1 cellular context compared by ENCODE assay signal in genomic region chr10:73908853-73909611, GRCh38.
TF ChIP-seq lines count a peak whose summit lies in the region.

No MANE protein-coding gene starts in this region.

TF ChIP-seq in HEK293, 187 proteins besides CTCF, POLR2A, EP300 and RAD21 (continued from another document and continues in another):
- peak; percentile 96 for TF ChIP-seq PATZ1 (tag by site-specific recombination; IDR thresholded peaks at IDR 0.05)
- no peak for TF ChIP-seq ZNF785 (tag by site-specific recombination; IDR thresholded peaks at IDR 0.05)
- no peak for TF ChIP-seq ZNF677 (tag by site-specific recombination; IDR thresholded peaks at IDR 0.05)
- no peak for TF ChIP-seq REST (tag by site-specific recombination; IDR thresholded peaks at IDR 0.05)
- TF ChIP-seq ZNF76 (tag by site-specific recombination; IDR thresholded peaks at IDR 0.05; ENCODE audit: borderline replicate concordance, low read depth): peak; percentile 39; the same call in 1 of the 2 replicates
- peak; percentile 36; the same call in 1 of the 2 replicates for TF ChIP-seq ZSCAN23 (tag by site-specific recombination; IDR thresholded peaks at IDR 0.05)
- no peak for TF ChIP-seq ZNF302 (tag by site-specific recombination; IDR thresholded peaks at IDR 0.05; ENCODE audit: low read depth)
- TF ChIP-seq ZNF391 (tag by site-specific recombination; IDR thresholded peaks at IDR 0.05; ENCODE audit: borderline replicate concordance, low read depth): peak; percentile 21; the same call in 1 of the 2 replicates
- no peak for TF ChIP-seq ZNF121 (tag by site-specific recombination; IDR thresholded peaks at IDR 0.05)
- TF ChIP-seq ZNF549 (tag by site-specific recombination; IDR thresholded peaks at IDR 0.05): no peak
- TF ChIP-seq ZNF341 (tag by site-specific recombination; IDR thresholded peaks at IDR 0.05; ENCODE audit: low read depth): peak; percentile 57
- TF ChIP-seq ZNF146 (tag by site-specific recombination; IDR thresholded peaks at IDR 0.05): no peak
- TF ChIP-seq ZNF776 (tag by site-specific recombination; IDR thresholded peaks at IDR 0.05; ENCODE audit: borderline replicate concordance): no peak
- TF ChIP-seq ZNF692 (tag by site-specific recombination; IDR thresholded peaks at IDR 0.05): peak; percentile 30; the same call in 1 of the 2 replicates
- no peak for TF ChIP-seq ZNF521 (tag by site-specific recombination; IDR thresholded peaks at IDR 0.05)
- TF ChIP-seq ZNF2 (tag by site-specific recombination; IDR thresholded peaks at IDR 0.05): no peak
- no peak; the same call in 1 of the 2 replicates for TF ChIP-seq PRDM1 (tag by site-specific recombination; IDR thresholded peaks at IDR 0.05)
- TF ChIP-seq GLIS2 (tag by site-specific recombination; IDR thresholded peaks at IDR 0.05): peak; percentile 76
- peak; percentile 62 for TF ChIP-seq SP2 (tag by site-specific recombination; IDR thresholded peaks at IDR 0.05)
- TF ChIP-seq ZNF777 (tag by site-specific recombination; IDR thresholded peaks at IDR 0.05; ENCODE audit: borderline replicate concordance): no peak
- peak; percentile 50; the same call in 1 of the 2 replicates for TF ChIP-seq ZNF24 (tag by site-specific recombination; IDR thresholded peaks at IDR 0.05)
- no peak for TF ChIP-seq ZNF223 (tag by site-specific recombination; IDR thresholded peaks at IDR 0.05)
- TF ChIP-seq ZNF560 (tag by site-specific recombination; IDR thresholded peaks at IDR 0.05; ENCODE audit: borderline replicate concordance): no peak
- peak; percentile 95 for TF ChIP-seq ZNF629 (tag by site-specific recombination; IDR thresholded peaks at IDR 0.05)
- no peak for TF ChIP-seq ZNF623 (tag by site-specific recombination; IDR thresholded peaks at IDR 0.05)
- peak; percentile 86 for TF ChIP-seq OSR2 (tag by site-specific recombination; IDR thresholded peaks at IDR 0.05)
- no peak for TF ChIP-seq PBX3 (CRISPR knock-in tag; IDR thresholded peaks at IDR 0.05)
- TF ChIP-seq PRDM10 (tag by site-specific recombination; IDR thresholded peaks at IDR 0.05): peak; percentile 79
- peak; percentile 99 for TF ChIP-seq OVOL3 (tag by site-specific recombination; IDR thresholded peaks at IDR 0.05)
- no peak for TF ChIP-seq ZNF157 (tag by site-specific recombination; IDR thresholded peaks at IDR 0.05)
- no peak for TF ChIP-seq ZBTB49 (tag by site-specific recombination; IDR thresholded peaks at IDR 0.05; ENCODE audit: low read depth)
- TF ChIP-seq HOXD13 (CRISPR knock-in tag; IDR thresholded peaks at IDR 0.05; ENCODE audit: borderline replicate concordance): no peak
- no peak for TF ChIP-seq BCL11B (tag by site-specific recombination; IDR thresholded peaks at IDR 0.05; ENCODE audit: low read depth)
- no peak for TF ChIP-seq ZBTB44 (tag by site-specific recombination; IDR thresholded peaks at IDR 0.05)
- no peak for TF ChIP-seq ZNF514 (tag by site-specific recombination; IDR thresholded peaks at IDR 0.05)
- no peak for TF ChIP-seq ZNF350 (tag by site-specific recombination; IDR thresholded peaks at IDR 0.05)
- TF ChIP-seq MYNN (tag by site-specific recombination; IDR thresholded peaks at IDR 0.05; ENCODE audit: borderline replicate concordance): no peak
- peak; percentile 75 for TF ChIP-seq ZXDB (tag by site-specific recombination; IDR thresholded peaks at IDR 0.05)
- no peak for TF ChIP-seq BCL6B (tag by site-specific recombination; IDR thresholded peaks at IDR 0.05)
- TF ChIP-seq ZNF37A (tag by site-specific recombination; IDR thresholded peaks at IDR 0.05): no peak
- 0 out of 2 replicates have a peak, but pooled peaks have one; percentile 40 for TF ChIP-seq INSM2 (tag by site-specific recombination; IDR thresholded peaks at IDR 0.05)
- no peak for TF ChIP-seq ZNF701 (tag by site-specific recombination; IDR thresholded peaks at IDR 0.05)
